ENCODE assay signal across 1 cellular context in genomic region chr14:21104448-21105060, GRCh38.
TF ChIP-seq lines count a peak whose summit lies in the region.

No MANE protein-coding gene starts in this region.

TF ChIP-seq in GM23338, 12 proteins besides CTCF, POLR2A, EP300 and RAD21 (continued from another document):
- TF ChIP-seq, protein P1, sequence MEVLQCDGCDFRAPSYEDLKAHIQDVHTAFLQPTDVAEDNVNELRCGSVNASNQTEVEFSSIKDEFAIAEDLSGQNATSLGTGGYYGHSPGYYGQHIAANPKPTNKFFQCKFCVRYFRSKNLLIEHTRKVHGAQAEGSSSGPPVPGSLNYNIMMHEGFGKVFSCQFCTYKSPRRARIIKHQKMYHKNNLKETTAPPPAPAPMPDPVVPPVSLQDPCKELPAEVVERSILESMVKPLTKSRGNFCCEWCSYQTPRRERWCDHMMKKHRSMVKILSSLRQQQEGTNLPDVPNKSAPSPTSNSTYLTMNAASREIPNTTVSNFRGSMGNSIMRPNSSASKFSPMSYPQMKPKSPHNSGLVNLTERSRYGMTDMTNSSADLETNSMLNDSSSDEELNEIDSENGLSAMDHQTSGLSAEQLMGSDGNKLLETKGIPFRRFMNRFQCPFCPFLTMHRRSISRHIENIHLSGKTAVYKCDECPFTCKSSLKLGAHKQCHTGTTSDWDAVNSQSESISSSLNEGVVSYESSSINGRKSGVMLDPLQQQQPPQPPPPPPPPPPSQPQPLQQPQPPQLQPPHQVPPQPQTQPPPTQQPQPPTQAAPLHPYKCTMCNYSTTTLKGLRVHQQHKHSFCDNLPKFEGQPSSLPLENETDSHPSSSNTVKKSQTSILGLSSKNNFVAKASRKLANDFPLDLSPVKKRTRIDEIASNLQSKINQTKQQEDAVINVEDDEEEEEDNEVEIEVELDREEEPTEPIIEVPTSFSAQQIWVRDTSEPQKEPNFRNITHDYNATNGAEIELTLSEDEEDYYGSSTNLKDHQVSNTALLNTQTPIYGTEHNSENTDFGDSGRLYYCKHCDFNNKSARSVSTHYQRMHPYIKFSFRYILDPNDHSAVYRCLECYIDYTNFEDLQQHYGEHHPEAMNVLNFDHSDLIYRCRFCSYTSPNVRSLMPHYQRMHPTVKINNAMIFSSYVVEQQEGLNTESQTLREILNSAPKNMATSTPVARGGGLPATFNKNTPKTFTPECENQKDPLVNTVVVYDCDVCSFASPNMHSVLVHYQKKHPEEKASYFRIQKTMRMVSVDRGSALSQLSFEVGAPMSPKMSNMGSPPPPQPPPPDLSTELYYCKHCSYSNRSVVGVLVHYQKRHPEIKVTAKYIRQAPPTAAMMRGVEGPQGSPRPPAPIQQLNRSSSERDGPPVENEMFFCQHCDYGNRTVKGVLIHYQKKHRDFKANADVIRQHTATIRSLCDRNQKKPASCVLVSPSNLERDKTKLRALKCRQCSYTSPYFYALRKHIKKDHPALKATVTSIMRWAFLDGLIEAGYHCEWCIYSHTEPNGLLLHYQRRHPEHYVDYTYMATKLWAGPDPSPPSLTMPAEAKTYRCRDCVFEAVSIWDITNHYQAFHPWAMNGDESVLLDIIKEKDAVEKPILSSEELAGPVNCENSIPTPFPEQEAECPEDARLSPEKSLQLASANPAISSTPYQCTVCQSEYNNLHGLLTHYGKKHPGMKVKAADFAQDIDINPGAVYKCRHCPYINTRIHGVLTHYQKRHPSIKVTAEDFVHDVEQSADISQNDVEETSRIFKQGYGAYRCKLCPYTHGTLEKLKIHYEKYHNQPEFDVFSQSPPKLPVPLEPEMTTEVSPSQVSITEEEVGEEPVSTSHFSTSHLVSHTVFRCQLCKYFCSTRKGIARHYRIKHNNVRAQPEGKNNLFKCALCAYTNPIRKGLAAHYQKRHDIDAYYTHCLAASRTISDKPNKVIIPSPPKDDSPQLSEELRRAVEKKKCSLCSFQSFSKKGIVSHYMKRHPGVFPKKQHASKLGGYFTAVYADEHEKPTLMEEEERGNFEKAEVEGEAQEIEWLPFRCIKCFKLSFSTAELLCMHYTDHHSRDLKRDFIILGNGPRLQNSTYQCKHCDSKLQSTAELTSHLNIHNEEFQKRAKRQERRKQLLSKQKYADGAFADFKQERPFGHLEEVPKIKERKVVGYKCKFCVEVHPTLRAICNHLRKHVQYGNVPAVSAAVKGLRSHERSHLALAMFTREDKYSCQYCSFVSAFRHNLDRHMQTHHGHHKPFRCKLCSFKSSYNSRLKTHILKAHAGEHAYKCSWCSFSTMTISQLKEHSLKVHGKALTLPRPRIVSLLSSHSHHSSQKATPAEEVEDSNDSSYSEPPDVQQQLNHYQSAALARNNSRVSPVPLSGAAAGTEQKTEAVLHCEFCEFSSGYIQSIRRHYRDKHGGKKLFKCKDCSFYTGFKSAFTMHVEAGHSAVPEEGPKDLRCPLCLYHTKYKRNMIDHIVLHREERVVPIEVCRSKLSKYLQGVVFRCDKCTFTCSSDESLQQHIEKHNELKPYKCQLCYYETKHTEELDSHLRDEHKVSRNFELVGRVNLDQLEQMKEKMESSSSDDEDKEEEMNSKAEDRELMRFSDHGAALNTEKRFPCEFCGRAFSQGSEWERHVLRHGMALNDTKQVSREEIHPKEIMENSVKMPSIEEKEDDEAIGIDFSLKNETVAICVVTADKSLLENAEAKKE (CRISPR knock-in tag; IDR thresholded peaks at IDR 0.05): no peak
